32 cellular contexts compared by ENCODE assay signal in the genomic region with DNA sequence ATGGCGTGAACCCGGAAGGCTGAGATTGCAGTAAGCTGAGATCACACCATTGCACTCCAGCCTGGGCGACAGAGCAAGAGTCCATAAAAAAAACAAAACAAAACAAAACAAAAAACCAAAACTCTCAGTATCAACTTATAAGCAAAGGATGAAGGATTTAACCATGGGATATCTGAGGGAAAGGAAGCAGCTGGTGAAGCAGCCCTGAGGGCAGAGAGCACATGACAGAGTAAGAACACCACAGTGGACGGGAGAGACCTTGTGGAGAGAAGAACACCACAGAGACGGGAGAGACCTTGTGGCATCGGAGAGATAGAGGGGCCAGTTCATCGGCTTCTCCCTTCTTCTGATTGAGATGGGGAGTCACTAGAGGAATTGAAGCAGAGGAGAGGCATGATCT.
"Had no signal": no experiment of that assay in that cellular context is flagged by ENCODE, and none has a peak within 500 bp of the region (broad histone marks: within the 10 kb centered on the region; RNA-seq: fewer than 3 reads in every experiment).

No MANE protein-coding gene starts in this region.

- H3K4me3 ChIP-seq: adrenal gland, body of pancreas, esophagus squamous epithelium had no signal

- DNase-seq: activated B cell treated with CpG ODN at 0.5 μM for 24 hours; activated CD4-positive, alpha-beta T cell treated with anti-CD3 and anti-CD28 coated beads for 48 hours; activated CD4-positive, alpha-beta T cell treated with anti-CD3 and anti-CD28 coated beads, Interleukin-2, amount 50 U/mL, for 1 hour; activated CD4-positive, alpha-beta T cell treated with anti-CD3 and anti-CD28 coated beads, Interleukin-2, amount 50 U/mL, for 48 hours; activated CD8-positive, alpha-beta memory T cell treated with anti-CD3 and anti-CD28 coated beads for 24 hours; activated CD8-positive, alpha-beta T cell treated with anti-CD3 and anti-CD28 coated beads for 36 hours; activated effector memory CD4-positive, alpha-beta T cell treated with anti-CD3 and anti-CD28 coated beads, Interleukin-2, amount 50 U/mL, for 16 hours; activated naive CD4-positive, alpha-beta T cell treated with anti-CD3 and anti-CD28 coated beads for 36 hours; activated naive CD8-positive, alpha-beta T cell treated with anti-CD3 and anti-CD28 coated beads for 36 hours; activated naive CD8-positive, alpha-beta T cell treated with anti-CD3 and anti-CD28 coated beads, Interleukin-2, amount 50 U/mL, for 24 hours; activated T-cell treated with anti-CD3 and anti-CD28 coated beads, Interleukin-2, amount 50 U/mL, for 1 hour; activated T-cell treated with anti-CD3 and anti-CD28 coated beads, Interleukin-2, amount 50 U/mL, for 48 hours; adrenal gland; amygdala; aorta; body of pancreas; caudate nucleus; cortex of kidney; dermis blood vessel endothelial cell; effector CD4-positive, alpha-beta T cell; effector memory CD8-positive, alpha-beta T cell; esophagus squamous epithelium; head of caudate nucleus; T-helper 17 cell; T1000; WERI-Rb-1 had no signal

- H3K27ac ChIP-seq: adrenal gland, body of pancreas, epithelial cell of prostate, esophagus squamous epithelium, WERI-Rb-1 had no signal

- H3K4me1 Mint-ChIP-seq: activated B cell treated with CpG ODN at 0.5 μM for 24 hours; activated naive CD4-positive, alpha-beta T cell treated with anti-CD3 and anti-CD28 coated beads, Interleukin-2, amount 50 U/mL, for 24 hours; activated naive CD8-positive, alpha-beta T cell treated with anti-CD3 and anti-CD28 coated beads for 36 hours; activated naive CD8-positive, alpha-beta T cell treated with anti-CD3 and anti-CD28 coated beads, Interleukin-2, amount 50 U/mL, for 24 hours; T-helper 17 cell had no signal

- H3K9me3 ChIP-seq: adrenal gland, body of pancreas, esophagus squamous epithelium had no signal

- H3K27me3 Mint-ChIP-seq: activated B cell treated with CpG ODN at 0.5 μM for 24 hours; activated CD8-positive, alpha-beta T cell treated with anti-CD3 and anti-CD28 coated beads for 36 hours; activated naive CD4-positive, alpha-beta T cell treated with anti-CD3 and anti-CD28 coated beads, Interleukin-2, amount 50 U/mL, for 24 hours; activated naive CD8-positive, alpha-beta T cell treated with anti-CD3 and anti-CD28 coated beads for 36 hours; effector memory CD8-positive, alpha-beta T cell; T-helper 17 cell had no signal

- H3K36me3 ChIP-seq: adrenal gland, esophagus squamous epithelium, WERI-Rb-1 had no signal

- H3K4me1 ChIP-seq: adrenal gland, body of pancreas, esophagus squamous epithelium had no signal

- H3K27ac Mint-ChIP-seq: activated B cell treated with CpG ODN at 0.5 μM for 24 hours; activated CD8-positive, alpha-beta T cell treated with anti-CD3 and anti-CD28 coated beads for 36 hours; activated naive CD4-positive, alpha-beta T cell treated with anti-CD3 and anti-CD28 coated beads for 36 hours; activated naive CD4-positive, alpha-beta T cell treated with anti-CD3 and anti-CD28 coated beads, Interleukin-2, amount 50 U/mL, for 24 hours; activated naive CD8-positive, alpha-beta T cell treated with anti-CD3 and anti-CD28 coated beads for 36 hours; activated naive CD8-positive, alpha-beta T cell treated with anti-CD3 and anti-CD28 coated beads, Interleukin-2, amount 50 U/mL, for 24 hours; activated T-helper 1 cell treated with anti-CD3 and anti-CD28 coated beads, Interleukin-12 subunit alpha, Interleukin-12 subunit beta, Interleukin-2, Interleukin-4 antibody, amounts not matched to agents 30 ng/mL and 10 ng/mL and 1 ng/mL, durations not matched to agents 14 hours and 24 hours and 36 hours; activated T-helper 2 cell treated with anti-CD3 and anti-CD28 coated beads, Interferon-gamma antibody, Interleukin-2, Interleukin-4, amounts not matched to agents 10 μg/mL and 5 μg/mL and 100 μg/mL, durations not matched to agents 14 hours and 24 hours and 36 hours; effector memory CD8-positive, alpha-beta T cell; T-helper 17 cell; T-helper 2 cell treated with Interferon-gamma antibody and Interleukin-4, amounts not matched to agents 5 μg/mL and 100 μg/mL, for 36 hours had no signal

- H3K36me3 Mint-ChIP-seq: activated naive CD4-positive, alpha-beta T cell treated with anti-CD3 and anti-CD28 coated beads, Interleukin-2, amount 50 U/mL, for 24 hours; activated naive CD8-positive, alpha-beta T cell treated with anti-CD3 and anti-CD28 coated beads for 36 hours had no signal

- H3K9me3 Mint-ChIP-seq: activated CD8-positive, alpha-beta T cell treated with anti-CD3 and anti-CD28 coated beads for 36 hours; activated naive CD4-positive, alpha-beta T cell treated with anti-CD3 and anti-CD28 coated beads for 36 hours; activated naive CD4-positive, alpha-beta T cell treated with anti-CD3 and anti-CD28 coated beads, Interleukin-2, amount 50 U/mL, for 24 hours; activated naive CD8-positive, alpha-beta T cell treated with anti-CD3 and anti-CD28 coated beads for 36 hours; activated T-helper 1 cell treated with anti-CD3 and anti-CD28 coated beads, Interleukin-12 subunit alpha, Interleukin-12 subunit beta, Interleukin-2, Interleukin-4 antibody, amounts not matched to agents 30 ng/mL and 10 ng/mL and 1 ng/mL, durations not matched to agents 14 hours and 24 hours and 36 hours had no signal

- ATAC-seq: activated CD4-positive, CD25-positive, alpha-beta regulatory T cell treated with anti-CD3 and anti-CD28 coated beads, Interleukin-2, amount 50 U/mL, for 24 hours; activated CD8-positive, alpha-beta T cell treated with anti-CD3 and anti-CD28 coated beads for 36 hours; activated naive CD8-positive, alpha-beta T cell treated with anti-CD3 and anti-CD28 coated beads, Interleukin-2, amount 50 U/mL, for 24 hours; body of pancreas; effector memory CD8-positive, alpha-beta T cell; T-helper 17 cell had no signal

- H3K4me3 Mint-ChIP-seq: activated B cell treated with CpG ODN at 0.5 μM for 24 hours; activated CD8-positive, alpha-beta T cell treated with anti-CD3 and anti-CD28 coated beads for 36 hours; activated naive CD4-positive, alpha-beta T cell treated with anti-CD3 and anti-CD28 coated beads for 36 hours; activated naive CD4-positive, alpha-beta T cell treated with anti-CD3 and anti-CD28 coated beads, Interleukin-2, amount 50 U/mL, for 24 hours; activated naive CD8-positive, alpha-beta T cell treated with anti-CD3 and anti-CD28 coated beads for 36 hours; activated naive CD8-positive, alpha-beta T cell treated with anti-CD3 and anti-CD28 coated beads, Interleukin-2, amount 50 U/mL, for 24 hours; activated T-helper 1 cell treated with anti-CD3 and anti-CD28 coated beads, Interleukin-12 subunit alpha, Interleukin-12 subunit beta, Interleukin-2, Interleukin-4 antibody, amounts not matched to agents 30 ng/mL and 10 ng/mL and 1 ng/mL, durations not matched to agents 14 hours and 24 hours and 36 hours; effector memory CD8-positive, alpha-beta T cell; T-helper 17 cell; T-helper 2 cell treated with Interferon-gamma antibody and Interleukin-4, amounts not matched to agents 5 μg/mL and 100 μg/mL, for 36 hours had no signal

- H3K27me3 ChIP-seq: adrenal gland, body of pancreas, esophagus squamous epithelium had no signal
